In genomic region chr18:10525563-10526210, GRCh38 we compare ENCODE assay signal across 7 cellular contexts. TPM values are rescaled to one million over a fixed set of nuclear protein-coding genes. Genes with fewer than 3 reads are reported as not detected.
A peak's percentile ranks its signal among the peaks of the same experiment; 100 is the strongest.
DNase-seq lines count a peak whose midpoint lies in the region; ATAC-seq and TF ChIP-seq lines count a peak whose summit lies in the region.

TSS of gene NAPG (plus strand) at chr18:10526027. CDS start at chr18:10526103, 76 bp downstream.

- no peak for TF ChIP-seq CTCF in astrocyte of the cerebellum (IDR thresholded peaks at IDR 0.05; ENCODE audit: low read depth, low read length, missing control alignments)
- no peak for TF ChIP-seq CTCF in hepatocyte (IDR thresholded peaks at IDR 0.05; ENCODE audit: poor library complexity)

- 2% methylated on average over 37 of the region's 38 CpGs for WGBS in hepatocyte (ENCODE audit: low lambda C conversion rate, missing lambda C conversion rate)

- ATAC-seq in GM18505 (IDR thresholded peaks at IDR 0.05; ENCODE audit: unreplicated experiment): peak; percentile 76
- peak; percentile 85 for ATAC-seq in HG02970 (IDR thresholded peaks at IDR 0.05; ENCODE audit: low FRiP score, unreplicated experiment)

- no peaks in the 10 kb centered on the region for H3K9me2 ChIP-seq in hepatocyte (replicated peaks; ENCODE audit: insufficient read depth)

- H3K4me1 ChIP-seq in hepatocyte (ENCODE audit: insufficient read depth): peaks cover 6% of the 10 kb centered on the region

- peak within 1 kb of the TSS; percentile 91 for H3K27ac ChIP-seq in hepatocyte

- H3K4me2 ChIP-seq in hepatocyte: peak within 1 kb of the TSS; percentile 87

- no peaks in the 10 kb centered on the region for H3K27me3 ChIP-seq in hepatocyte

- no peaks in the 10 kb centered on the region for H3K9me3 ChIP-seq in hepatocyte (ENCODE audit: low read depth)

- peaks cover 4% of the 10 kb centered on the region for H4K20me1 ChIP-seq in hepatocyte (ENCODE audit: insufficient read depth, poor library complexity, severe bottlenecking)

- peak within 1 kb of the TSS; percentile 92 for H3K4me3 ChIP-seq in astrocyte of the cerebellum (ENCODE audit: low read depth, low read length)
- H3K4me3 ChIP-seq in hepatocyte: peak within 1 kb of the TSS; percentile 37

- in situ Hi-C loops in astrocyte of the cerebellum (cut with HindIII; ENCODE audit: low sequenced_read_pairs): no loop called here

- peak; percentile 27 for DNase-seq in NCI-H2029 treated with DMSO at 0.1 percent for 48 hours (lab: John Stamatoyannopoulos, UW)
- peak; percentile 80 for DNase-seq in T-helper 9 cell
- peak; percentile 73 for DNase-seq in astrocyte of the cerebellum (ENCODE audit: low read depth)
- peak; percentile 96 for DNase-seq in hepatocyte (ENCODE audit: low spot score)
- peak; percentile 80 for DNase-seq in renal cortical epithelial cell (ENCODE audit: low read depth)

- no peaks in the 10 kb centered on the region for H3K36me3 ChIP-seq in hepatocyte (replicated peaks; ENCODE audit: insufficient read depth, low read depth)

- H2AFZ ChIP-seq in hepatocyte: peak within 1 kb of the TSS; percentile 75

- peak; percentile 78 for TF ChIP-seq POLR2A in GM18505 (IDR thresholded peaks at IDR 0.05; ENCODE audit: borderline replicate concordance, extremely low read depth, insufficient read depth, insufficient read length)

- peaks cover 45% of the 10 kb centered on the region for H3K79me2 ChIP-seq in hepatocyte

RNA-seq across cellular contexts. Expression of gene NAPG, which starts in this region (rescaled TPM):
- 42.1 and 43.2 TPM in 2 replicates for total RNA-seq in hepatocyte
- 29.0 TPM in 2 replicates for polyA plus RNA-seq in hepatocyte
- 43.2 and 82.5 TPM in 2 replicates for total RNA-seq in renal cortical epithelial cell

Comparison
In these comparisons a context has a peak if more than half of its experiments do, and no peak if none do; other contexts are left out.
1. Peak in every context shown above with its lines: DNase-seq, ATAC-seq, H3K4me3 ChIP-seq and H3K27ac ChIP-seq.
2. DNase-seq: peak in every context shown above with its lines; median percentile 96 in hepatocyte; 80 in T-helper 9 cell; 80 in renal cortical epithelial cell; 73 in astrocyte of the cerebellum; 27 in NCI-H2029 treated with DMSO at 0.1 percent for 48 hours.